In genomic region chr20:34516038-34516873, GRCh38 we compare ENCODE assay signal across 8 cellular contexts. TPM values are rescaled to one million over a fixed set of nuclear protein-coding genes. Genes with fewer than 3 reads are reported as not detected.
DNase-seq lines count a peak whose midpoint lies in the region; TF ChIP-seq lines count a peak whose summit lies in the region.

Gene DYNLRB1 (plus strand): TSS chr20:34516422. CDS start chr20:34516459, 37 bp downstream.

- POLR2A ChIA-PET in activated CD8-positive, alpha-beta memory T cell treated with anti-CD3 and anti-CD28 coated beads for 36 hours (lab: Charles Lee), result interaction anchor here (0.6 to 1.3 kb wide), 7 partner anchors 8 to 413 kb away, joined by 3 to 8 read pairs (median 3); partner anchors contain the start of genes AHCY and ITCH

- DNase-seq in CMK (ENCODE audit: low read depth), result peak; percentile 94
- DNase-seq in GM20000 (ENCODE audit: low spot score), result peak; percentile 90
- peak; percentile 87 for DNase-seq in HT1080 (ENCODE audit: low read depth)
- peak; percentile 73 to 81 for DNase-seq in NOMO-1 (lab: John Stamatoyannopoulos, UW; ENCODE audit: unreplicated experiment in 2 of 2)
- peak; percentile 95 for DNase-seq in effector CD8-positive, alpha-beta T cell (lab: John Stamatoyannopoulos, UW)
- DNase-seq in lung microvascular endothelial cell (ENCODE audit: low read depth in 2 of 2), result peak; percentile 97 to 98
- DNase-seq in stimulated activated CD4-positive, alpha-beta T cell treated with anti-CD3 and anti-CD28 coated beads, TNF-alpha, amount 100 ng/mL, for 4 hours (ENCODE audit: low read depth in 3 of 3), result peak; percentile 88 to 93 (median 92)

- no peak for TF ChIP-seq CTCF in GM20000 (IDR thresholded peaks at IDR 0.05; ENCODE audit: extremely low read depth, missing control alignments)

- CTCF ChIA-PET in activated CD8-positive, alpha-beta memory T cell treated with anti-CD3 and anti-CD28 coated beads for 36 hours (lab: Charles Lee), result interaction anchor here (1.0 to 4.6 kb wide), 4 partner anchors 194 to 212 kb away, joined by 3 to 37 read pairs (median 3); no protein-coding TSS in a partner anchor

RNA-seq across cellular contexts. Expression of gene DYNLRB1, which starts in this region (rescaled TPM):
- 133 and 186 TPM in 2 replicates for total RNA-seq in HT1080 (2014; rRNA removed; shearing (Covaris generic))
- polyA plus RNA-seq in HT1080 (2015; cell fraction: cytosol; rRNA removed), result 136 and 162 TPM in 2 replicates
- polyA plus RNA-seq in HT1080 (2015; cell fraction: nucleus; rRNA removed), result 48.7 and 57.6 TPM in 2 replicates
- total RNA-seq in activated CD8-positive, alpha-beta memory T cell treated with anti-CD3 and anti-CD28 coated beads for 36 hours, result 10 to 100 TPM; 81.3 to 86.6 TPM
- 48.8 and 85.9 TPM in 2 replicates for total RNA-seq in lung microvascular endothelial cell

Comparison
In these comparisons a context has a peak if more than half of its experiments do, and no peak if none do; other contexts are left out.
1. Peak in every context shown above with its lines: DNase-seq.